1 cellular context compared by ENCODE assay signal in genomic region chr17:76585048-76585648, GRCh38.
TF ChIP-seq lines count a peak whose summit lies in the region.

No MANE protein-coding gene starts in this region.

TF ChIP-seq in K562, 482 proteins besides CTCF, POLR2A, EP300 and RAD21:
- TF ChIP-seq PCBP1 (IDR thresholded peaks at IDR 0.05; ENCODE audit: low read depth, low read length, poor library complexity, severe bottlenecking) (peak; percentile 50), ZNF75A (CRISPR knock-in tag; IDR thresholded peaks at IDR 0.05) (no peak), TCF7 (IDR thresholded peaks at IDR 0.05; ENCODE audit: borderline replicate concordance) (no peak), ZBTB33 (CRISPR knock-in tag; IDR thresholded peaks at IDR 0.05) (0 out of 2 replicates have a peak, but pooled peaks have one; percentile 13), PATZ1 (CRISPR knock-in tag; IDR thresholded peaks at IDR 0.05; ENCODE audit: borderline replicate concordance) (no peak), ZNF696 (CRISPR knock-in tag; conservative IDR thresholded peaks at IDR 0.05) (no peak), E2F6 (IDR thresholded peaks at IDR 0.05; ENCODE audit: borderline replicate concordance in 1 of 2, extremely low read depth in 1 of 2, insufficient read depth in 1 of 2, insufficient read length in 1 of 2, low read depth in 1 of 2, low read length in 1 of 2, poor library complexity in 1 of 2, severe bottlenecking in 1 of 2) (peak in 1 of 2 experiments; percentile 58)
TF ChIP-seq in K562: peak in this region for 3.
